Comparison of ENCODE assay signal across 23 cellular contexts in genomic region chr13:54607421-54607820, GRCh38.
"Had no signal": no experiment of that assay in that cellular context is flagged by ENCODE, and none has a peak within 500 bp of the region (broad histone marks: within the 10 kb centered on the region; RNA-seq: fewer than 3 reads in every experiment).

No MANE protein-coding gene starts in this region.

- H3K27me3 Mint-ChIP-seq: dendritic cell treated with granulocyte-macrophage colony-stimulating factor and Interleukin-4, amounts not matched to agents 40 ng/mL and 50 ng/mL, for 4 days; effector memory CD8-positive, alpha-beta T cell; naive thymus-derived CD4-positive, alpha-beta T cell had no signal

- ATAC-seq: effector memory CD8-positive, alpha-beta T cell; esophagus mucosa; gastrocnemius medialis; heart right ventricle; left cardiac atrium; left lung; left ventricle myocardium superior; lower lobe of right lung; naive thymus-derived CD4-positive, alpha-beta T cell had no signal

- H3K27ac Mint-ChIP-seq: dendritic cell treated with granulocyte-macrophage colony-stimulating factor and Interleukin-4, amounts not matched to agents 40 ng/mL and 50 ng/mL, for 4 days; effector memory CD8-positive, alpha-beta T cell; endodermal cell; naive thymus-derived CD4-positive, alpha-beta T cell had no signal

- H3K4me3 Mint-ChIP-seq: dendritic cell treated with granulocyte-macrophage colony-stimulating factor and Interleukin-4, amounts not matched to agents 40 ng/mL and 50 ng/mL, for 4 days; effector memory CD8-positive, alpha-beta T cell; endodermal cell; naive thymus-derived CD4-positive, alpha-beta T cell had no signal

- H3K9me3 Mint-ChIP-seq: dendritic cell treated with granulocyte-macrophage colony-stimulating factor and Interleukin-4, amounts not matched to agents 40 ng/mL and 50 ng/mL, for 4 days had no signal

- DNase-seq: colonic mucosa; cortex of kidney; effector CD8-positive, alpha-beta T cell; effector memory CD8-positive, alpha-beta T cell; endodermal cell; erythroblast; esophagus squamous epithelium; foreskin fibroblast; foreskin melanocyte; gastrocnemius medialis; glutamatergic neuron; head of caudate nucleus; heart right ventricle; hippocampal formation; left cardiac atrium; left lung; left ventricle myocardium superior; lower lobe of right lung; mesenchymal stem cell; midbrain; naive thymus-derived CD4-positive, alpha-beta T cell had no signal

- H3K4me1 Mint-ChIP-seq: endodermal cell; naive thymus-derived CD4-positive, alpha-beta T cell had no signal
